Comparison of ENCODE assay signal across 1 cellular context in the genomic region with DNA sequence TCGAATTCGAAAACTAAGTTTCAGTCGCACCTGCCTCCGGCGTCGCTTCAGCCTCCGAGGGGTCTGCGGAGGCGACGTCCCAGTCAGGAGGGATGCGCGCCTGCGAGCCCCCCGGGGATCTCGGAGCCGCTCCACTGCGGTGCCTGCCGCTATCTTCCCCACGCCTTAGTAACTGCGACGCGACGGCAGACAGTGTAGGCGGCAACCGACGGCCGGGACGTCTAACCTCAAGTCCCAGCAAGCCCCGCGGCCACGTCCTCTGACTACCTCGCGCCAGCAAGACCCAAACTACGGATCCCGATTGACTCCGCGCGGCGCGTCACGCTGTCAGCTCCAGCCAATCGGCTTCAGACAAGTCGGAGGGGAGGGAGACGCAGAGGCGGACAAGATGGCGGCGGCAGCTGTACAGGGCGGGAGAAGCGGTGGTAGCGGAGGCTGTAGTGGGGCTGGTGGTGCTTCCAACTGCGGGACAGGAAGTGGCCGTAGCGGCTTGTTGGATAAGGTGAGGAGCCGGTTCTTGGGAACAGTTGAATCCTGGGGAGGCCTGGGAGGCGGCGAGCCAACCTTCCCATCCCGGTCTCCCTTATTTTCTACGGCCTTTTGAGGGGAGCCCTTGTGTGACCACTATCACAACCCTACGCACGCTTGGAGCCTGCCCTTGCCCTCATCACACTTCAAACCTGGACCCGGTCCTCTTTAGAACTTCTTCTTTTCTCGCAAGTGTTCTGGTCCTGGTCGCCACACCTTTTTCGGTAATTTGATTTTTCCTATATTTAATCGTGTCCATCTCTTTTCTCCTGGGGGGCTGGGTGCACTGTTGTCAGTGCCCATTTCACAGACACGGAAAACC.
TF ChIP-seq lines count a peak whose summit lies in the region.

A gene (plus strand): TSS at position 369 of the 850 bp plus-strand sequence. CDS start 20 bp downstream, at position 389.
A gene with protein sequence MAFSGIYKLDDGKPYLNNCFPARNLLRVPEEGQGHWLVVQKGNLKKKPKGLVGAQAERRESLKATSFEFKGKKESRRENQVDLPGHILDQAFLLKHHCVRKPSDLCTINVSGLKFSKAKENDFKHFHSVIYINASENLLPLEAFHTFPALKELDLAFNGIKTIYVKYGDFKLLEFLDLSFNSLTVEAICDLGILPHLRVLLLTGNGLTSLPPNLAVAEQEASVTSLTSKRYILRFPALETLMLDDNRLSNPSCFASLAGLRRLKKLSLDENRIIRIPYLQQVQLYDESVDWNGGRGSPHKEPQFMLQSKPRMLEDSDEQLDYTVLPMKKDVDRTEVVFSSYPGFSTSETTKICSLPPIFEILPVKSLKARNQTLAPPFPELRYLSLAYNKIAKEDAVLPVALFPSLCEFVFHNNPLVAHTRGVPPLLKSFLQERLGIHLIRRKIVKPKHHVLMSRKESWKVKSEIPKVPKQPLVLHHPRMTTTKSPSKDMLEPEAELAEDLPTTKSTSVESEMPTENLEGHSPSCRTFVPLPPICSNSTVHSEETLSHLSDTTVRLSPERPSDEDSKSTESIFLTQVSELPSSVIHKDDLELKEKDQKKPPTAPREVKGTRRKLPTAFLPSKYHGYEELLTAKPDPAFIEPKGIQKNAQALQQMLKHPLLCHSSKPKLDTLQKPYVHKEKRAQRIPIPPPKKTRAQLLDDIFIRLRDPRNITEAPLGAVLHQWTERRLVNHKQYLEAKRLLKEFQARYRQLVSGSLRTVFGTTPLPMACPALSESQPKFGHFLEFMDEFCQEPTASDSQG (minus strand): TSS at position 194 of the 850 bp plus-strand sequence. CDS start 8,213 bp downstream, outside the sequence.

TF ChIP-seq in K562, 482 proteins besides CTCF, POLR2A, EP300 and RAD21 (continued from another document and continues in another):
- TF ChIP-seq, protein P1, sequence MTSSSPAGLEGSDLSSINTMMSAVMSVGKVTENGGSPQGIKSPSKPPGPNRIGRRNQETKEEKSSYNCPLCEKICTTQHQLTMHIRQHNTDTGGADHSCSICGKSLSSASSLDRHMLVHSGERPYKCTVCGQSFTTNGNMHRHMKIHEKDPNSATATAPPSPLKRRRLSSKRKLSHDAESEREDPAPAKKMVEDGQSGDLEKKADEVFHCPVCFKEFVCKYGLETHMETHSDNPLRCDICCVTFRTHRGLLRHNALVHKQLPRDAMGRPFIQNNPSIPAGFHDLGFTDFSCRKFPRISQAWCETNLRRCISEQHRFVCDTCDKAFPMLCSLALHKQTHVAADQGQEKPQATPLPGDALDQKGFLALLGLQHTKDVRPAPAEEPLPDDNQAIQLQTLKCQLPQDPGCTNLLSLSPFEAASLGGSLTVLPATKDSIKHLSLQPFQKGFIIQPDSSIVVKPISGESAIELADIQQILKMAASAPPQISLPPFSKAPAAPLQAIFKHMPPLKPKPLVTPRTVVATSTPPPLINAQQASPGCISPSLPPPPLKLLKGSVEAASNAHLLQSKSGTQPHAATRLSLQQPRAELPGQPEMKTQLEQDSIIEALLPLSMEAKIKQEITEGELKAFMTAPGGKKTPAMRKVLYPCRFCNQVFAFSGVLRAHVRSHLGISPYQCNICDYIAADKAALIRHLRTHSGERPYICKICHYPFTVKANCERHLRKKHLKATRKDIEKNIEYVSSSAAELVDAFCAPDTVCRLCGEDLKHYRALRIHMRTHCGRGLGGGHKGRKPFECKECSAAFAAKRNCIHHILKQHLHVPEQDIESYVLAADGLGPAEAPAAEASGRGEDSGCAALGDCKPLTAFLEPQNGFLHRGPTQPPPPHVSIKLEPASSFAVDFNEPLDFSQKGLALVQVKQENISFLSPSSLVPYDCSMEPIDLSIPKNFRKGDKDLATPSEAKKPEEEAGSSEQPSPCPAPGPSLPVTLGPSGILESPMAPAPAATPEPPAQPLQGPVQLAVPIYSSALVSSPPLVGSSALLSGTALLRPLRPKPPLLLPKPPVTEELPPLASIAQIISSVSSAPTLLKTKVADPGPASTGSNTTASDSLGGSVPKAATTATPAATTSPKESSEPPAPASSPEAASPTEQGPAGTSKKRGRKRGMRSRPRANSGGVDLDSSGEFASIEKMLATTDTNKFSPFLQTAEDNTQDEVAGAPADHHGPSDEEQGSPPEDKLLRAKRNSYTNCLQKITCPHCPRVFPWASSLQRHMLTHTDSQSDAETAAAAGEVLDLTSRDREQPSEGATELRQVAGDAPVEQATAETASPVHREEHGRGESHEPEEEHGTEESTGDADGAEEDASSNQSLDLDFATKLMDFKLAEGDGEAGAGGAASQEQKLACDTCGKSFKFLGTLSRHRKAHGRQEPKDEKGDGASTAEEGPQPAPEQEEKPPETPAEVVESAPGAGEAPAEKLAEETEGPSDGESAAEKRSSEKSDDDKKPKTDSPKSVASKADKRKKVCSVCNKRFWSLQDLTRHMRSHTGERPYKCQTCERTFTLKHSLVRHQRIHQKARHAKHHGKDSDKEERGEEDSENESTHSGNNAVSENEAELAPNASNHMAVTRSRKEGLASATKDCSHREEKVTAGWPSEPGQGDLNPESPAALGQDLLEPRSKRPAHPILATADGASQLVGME (CRISPR knock-in tag; IDR thresholded peaks at IDR 0.05): 0 out of 2 replicates have a peak, but pooled peaks have one; percentile 75
- TF ChIP-seq JUND (IDR thresholded peaks at IDR 0.05; ENCODE audit: borderline replicate concordance, low read depth, low read length) (peak; percentile 69), JUND (tag; IDR thresholded peaks at IDR 0.05; ENCODE audit: borderline replicate concordance, low read depth, low read length) (peak; percentile 57; the same call in 1 of the 3 replicates), NR4A1 (CRISPR knock-in tag; IDR thresholded peaks at IDR 0.05) (0 out of 2 replicates have a peak, but pooled peaks have one; percentile 55), NR4A1 (tag; IDR thresholded peaks at IDR 0.05) (no peak), MTF1 (CRISPR knock-in tag; IDR thresholded peaks at IDR 0.05; ENCODE audit: borderline replicate concordance) (no peak), NEUROD1 (IDR thresholded peaks at IDR 0.05; ENCODE audit: borderline replicate concordance, low read depth, low read length, partially characterized antibody) (peak; percentile 15), SMAD4 (CRISPR knock-in tag; conservative IDR thresholded peaks at IDR 0.05) (peak; percentile 93), MECOM (CRISPR knock-in tag; IDR thresholded peaks at IDR 0.05) (no peak), MAZ (CRISPR knock-in tag; conservative IDR thresholded peaks at IDR 0.05 in 1 of 2, IDR thresholded peaks at IDR 0.05 in 1 of 2) (peak; percentile 78 to 82), ZNF583 (CRISPR knock-in tag; IDR thresholded peaks at IDR 0.05) (no peak), ZNF124 (CRISPR knock-in tag; IDR thresholded peaks at IDR 0.05) (no peak), ESRRA (IDR thresholded peaks at IDR 0.05; ENCODE audit: borderline replicate concordance, low read depth) (peak; percentile 83; the same call in 1 of the 2 replicates), HDAC1 (IDR thresholded peaks at IDR 0.05) (peak in 1 of 2 experiments; percentile 75; a peak in 2 of 4 replicates), TAF15 (IDR thresholded peaks at IDR 0.05; ENCODE audit: low read depth, low read length) (no peak), HDAC8 (tag; IDR thresholded peaks at IDR 0.05) (0 out of 2 replicates have a peak, but pooled peaks have one; percentile 55), L3MBTL2 (IDR thresholded peaks at IDR 0.05) (peak; percentile 93)
- TF ChIP-seq, protein P2, sequence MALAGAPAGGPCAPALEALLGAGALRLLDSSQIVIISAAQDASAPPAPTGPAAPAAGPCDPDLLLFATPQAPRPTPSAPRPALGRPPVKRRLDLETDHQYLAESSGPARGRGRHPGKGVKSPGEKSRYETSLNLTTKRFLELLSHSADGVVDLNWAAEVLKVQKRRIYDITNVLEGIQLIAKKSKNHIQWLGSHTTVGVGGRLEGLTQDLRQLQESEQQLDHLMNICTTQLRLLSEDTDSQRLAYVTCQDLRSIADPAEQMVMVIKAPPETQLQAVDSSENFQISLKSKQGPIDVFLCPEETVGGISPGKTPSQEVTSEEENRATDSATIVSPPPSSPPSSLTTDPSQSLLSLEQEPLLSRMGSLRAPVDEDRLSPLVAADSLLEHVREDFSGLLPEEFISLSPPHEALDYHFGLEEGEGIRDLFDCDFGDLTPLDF (CRISPR knock-in tag; IDR thresholded peaks at IDR 0.05): peak; percentile 92
- TF ChIP-seq, protein P3, sequence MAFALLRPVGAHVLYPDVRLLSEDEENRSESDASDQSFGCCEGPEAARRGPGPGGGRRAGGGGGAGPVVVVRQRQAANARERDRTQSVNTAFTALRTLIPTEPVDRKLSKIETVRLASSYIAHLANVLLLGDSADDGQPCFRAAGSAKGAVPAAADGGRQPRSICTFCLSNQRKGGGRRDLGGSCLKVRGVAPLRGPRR (CRISPR knock-in tag; IDR thresholded peaks at IDR 0.05): 0 out of 2 replicates have a peak, but pooled peaks have one; percentile 2
- TF ChIP-seq, protein P4, sequence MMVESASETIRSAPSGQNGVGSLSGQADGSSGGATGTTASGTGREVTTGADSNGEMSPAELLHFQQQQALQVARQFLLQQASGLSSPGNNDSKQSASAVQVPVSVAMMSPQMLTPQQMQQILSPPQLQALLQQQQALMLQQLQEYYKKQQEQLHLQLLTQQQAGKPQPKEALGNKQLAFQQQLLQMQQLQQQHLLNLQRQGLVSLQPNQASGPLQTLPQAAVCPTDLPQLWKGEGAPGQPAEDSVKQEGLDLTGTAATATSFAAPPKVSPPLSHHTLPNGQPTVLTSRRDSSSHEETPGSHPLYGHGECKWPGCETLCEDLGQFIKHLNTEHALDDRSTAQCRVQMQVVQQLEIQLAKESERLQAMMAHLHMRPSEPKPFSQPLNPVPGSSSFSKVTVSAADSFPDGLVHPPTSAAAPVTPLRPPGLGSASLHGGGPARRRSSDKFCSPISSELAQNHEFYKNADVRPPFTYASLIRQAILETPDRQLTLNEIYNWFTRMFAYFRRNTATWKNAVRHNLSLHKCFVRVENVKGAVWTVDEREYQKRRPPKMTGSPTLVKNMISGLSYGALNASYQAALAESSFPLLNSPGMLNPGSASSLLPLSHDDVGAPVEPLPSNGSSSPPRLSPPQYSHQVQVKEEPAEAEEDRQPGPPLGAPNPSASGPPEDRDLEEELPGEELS (CRISPR knock-in tag; IDR thresholded peaks at IDR 0.05; ENCODE audit: borderline replicate concordance): 0 out of 2 replicates have a peak, but pooled peaks have one; percentile 44
- TF ChIP-seq, protein P5, sequence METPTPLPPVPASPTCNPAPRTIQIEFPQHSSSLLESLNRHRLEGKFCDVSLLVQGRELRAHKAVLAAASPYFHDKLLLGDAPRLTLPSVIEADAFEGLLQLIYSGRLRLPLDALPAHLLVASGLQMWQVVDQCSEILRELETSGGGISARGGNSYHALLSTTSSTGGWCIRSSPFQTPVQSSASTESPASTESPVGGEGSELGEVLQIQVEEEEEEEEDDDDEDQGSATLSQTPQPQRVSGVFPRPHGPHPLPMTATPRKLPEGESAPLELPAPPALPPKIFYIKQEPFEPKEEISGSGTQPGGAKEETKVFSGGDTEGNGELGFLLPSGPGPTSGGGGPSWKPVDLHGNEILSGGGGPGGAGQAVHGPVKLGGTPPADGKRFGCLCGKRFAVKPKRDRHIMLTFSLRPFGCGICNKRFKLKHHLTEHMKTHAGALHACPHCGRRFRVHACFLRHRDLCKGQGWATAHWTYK (CRISPR knock-in tag; IDR thresholded peaks at IDR 0.05): 0 out of 2 replicates have a peak, but pooled peaks have one; percentile 38
- TF ChIP-seq, protein P6, sequence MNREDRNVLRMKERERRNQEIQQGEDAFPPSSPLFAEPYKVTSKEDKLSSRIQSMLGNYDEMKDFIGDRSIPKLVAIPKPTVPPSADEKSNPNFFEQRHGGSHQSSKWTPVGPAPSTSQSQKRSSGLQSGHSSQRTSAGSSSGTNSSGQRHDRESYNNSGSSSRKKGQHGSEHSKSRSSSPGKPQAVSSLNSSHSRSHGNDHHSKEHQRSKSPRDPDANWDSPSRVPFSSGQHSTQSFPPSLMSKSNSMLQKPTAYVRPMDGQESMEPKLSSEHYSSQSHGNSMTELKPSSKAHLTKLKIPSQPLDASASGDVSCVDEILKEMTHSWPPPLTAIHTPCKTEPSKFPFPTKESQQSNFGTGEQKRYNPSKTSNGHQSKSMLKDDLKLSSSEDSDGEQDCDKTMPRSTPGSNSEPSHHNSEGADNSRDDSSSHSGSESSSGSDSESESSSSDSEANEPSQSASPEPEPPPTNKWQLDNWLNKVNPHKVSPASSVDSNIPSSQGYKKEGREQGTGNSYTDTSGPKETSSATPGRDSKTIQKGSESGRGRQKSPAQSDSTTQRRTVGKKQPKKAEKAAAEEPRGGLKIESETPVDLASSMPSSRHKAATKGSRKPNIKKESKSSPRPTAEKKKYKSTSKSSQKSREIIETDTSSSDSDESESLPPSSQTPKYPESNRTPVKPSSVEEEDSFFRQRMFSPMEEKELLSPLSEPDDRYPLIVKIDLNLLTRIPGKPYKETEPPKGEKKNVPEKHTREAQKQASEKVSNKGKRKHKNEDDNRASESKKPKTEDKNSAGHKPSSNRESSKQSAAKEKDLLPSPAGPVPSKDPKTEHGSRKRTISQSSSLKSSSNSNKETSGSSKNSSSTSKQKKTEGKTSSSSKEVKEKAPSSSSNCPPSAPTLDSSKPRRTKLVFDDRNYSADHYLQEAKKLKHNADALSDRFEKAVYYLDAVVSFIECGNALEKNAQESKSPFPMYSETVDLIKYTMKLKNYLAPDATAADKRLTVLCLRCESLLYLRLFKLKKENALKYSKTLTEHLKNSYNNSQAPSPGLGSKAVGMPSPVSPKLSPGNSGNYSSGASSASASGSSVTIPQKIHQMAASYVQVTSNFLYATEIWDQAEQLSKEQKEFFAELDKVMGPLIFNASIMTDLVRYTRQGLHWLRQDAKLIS (CRISPR knock-in tag; IDR thresholded peaks at IDR 0.05): peak; percentile 75; the same call in 1 of the 2 replicates
- TF ChIP-seq, protein P7, sequence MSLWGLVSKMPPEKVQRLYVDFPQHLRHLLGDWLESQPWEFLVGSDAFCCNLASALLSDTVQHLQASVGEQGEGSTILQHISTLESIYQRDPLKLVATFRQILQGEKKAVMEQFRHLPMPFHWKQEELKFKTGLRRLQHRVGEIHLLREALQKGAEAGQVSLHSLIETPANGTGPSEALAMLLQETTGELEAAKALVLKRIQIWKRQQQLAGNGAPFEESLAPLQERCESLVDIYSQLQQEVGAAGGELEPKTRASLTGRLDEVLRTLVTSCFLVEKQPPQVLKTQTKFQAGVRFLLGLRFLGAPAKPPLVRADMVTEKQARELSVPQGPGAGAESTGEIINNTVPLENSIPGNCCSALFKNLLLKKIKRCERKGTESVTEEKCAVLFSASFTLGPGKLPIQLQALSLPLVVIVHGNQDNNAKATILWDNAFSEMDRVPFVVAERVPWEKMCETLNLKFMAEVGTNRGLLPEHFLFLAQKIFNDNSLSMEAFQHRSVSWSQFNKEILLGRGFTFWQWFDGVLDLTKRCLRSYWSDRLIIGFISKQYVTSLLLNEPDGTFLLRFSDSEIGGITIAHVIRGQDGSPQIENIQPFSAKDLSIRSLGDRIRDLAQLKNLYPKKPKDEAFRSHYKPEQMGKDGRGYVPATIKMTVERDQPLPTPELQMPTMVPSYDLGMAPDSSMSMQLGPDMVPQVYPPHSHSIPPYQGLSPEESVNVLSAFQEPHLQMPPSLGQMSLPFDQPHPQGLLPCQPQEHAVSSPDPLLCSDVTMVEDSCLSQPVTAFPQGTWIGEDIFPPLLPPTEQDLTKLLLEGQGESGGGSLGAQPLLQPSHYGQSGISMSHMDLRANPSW (CRISPR knock-in tag; IDR thresholded peaks at IDR 0.05): peak; percentile 53; the same call in 1 of the 2 replicates
- TF ChIP-seq, protein P8, sequence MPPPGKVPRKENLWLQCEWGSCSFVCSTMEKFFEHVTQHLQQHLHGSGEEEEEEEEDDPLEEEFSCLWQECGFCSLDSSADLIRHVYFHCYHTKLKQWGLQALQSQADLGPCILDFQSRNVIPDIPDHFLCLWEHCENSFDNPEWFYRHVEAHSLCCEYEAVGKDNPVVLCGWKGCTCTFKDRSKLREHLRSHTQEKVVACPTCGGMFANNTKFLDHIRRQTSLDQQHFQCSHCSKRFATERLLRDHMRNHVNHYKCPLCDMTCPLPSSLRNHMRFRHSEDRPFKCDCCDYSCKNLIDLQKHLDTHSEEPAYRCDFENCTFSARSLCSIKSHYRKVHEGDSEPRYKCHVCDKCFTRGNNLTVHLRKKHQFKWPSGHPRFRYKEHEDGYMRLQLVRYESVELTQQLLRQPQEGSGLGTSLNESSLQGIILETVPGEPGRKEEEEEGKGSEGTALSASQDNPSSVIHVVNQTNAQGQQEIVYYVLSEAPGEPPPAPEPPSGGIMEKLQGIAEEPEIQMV (tag; conservative IDR thresholded peaks at IDR 0.05; ENCODE audit: low read depth): no peak
